Comparison of ENCODE assay signal across 8 cellular contexts in the genomic region with DNA sequence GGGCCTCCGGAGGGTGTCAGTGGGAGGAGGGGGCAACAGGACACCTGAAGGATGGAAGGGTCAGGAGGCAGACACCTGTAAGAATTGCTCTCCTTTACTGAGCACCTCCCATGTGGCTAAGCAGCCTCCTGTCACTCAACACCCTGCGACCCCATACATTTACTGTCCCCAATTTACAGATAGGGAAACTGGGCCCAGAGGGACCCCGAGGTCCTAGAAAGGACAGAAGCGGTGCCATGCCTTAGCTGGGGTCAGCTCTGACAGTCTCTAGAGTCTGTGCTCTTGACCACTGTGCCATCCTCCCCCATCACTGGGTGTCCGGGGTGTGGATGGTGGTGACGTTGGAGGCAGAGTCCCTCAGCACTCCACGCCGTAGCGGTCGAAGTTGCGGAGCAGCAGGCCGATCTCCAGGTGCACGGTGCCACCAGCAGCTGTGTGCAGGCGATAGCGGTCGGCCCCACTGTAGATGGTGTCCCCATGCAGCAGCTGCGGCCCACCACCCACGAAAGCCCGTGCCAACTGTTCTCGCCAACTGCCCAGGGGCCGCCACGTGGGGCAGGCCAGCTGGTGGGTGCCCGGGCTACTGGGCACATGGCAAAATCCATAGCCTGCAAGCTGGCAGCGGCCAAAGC. TPM values are rescaled to one million over a fixed set of nuclear protein-coding genes. Genes with fewer than 3 reads are reported as not detected.
A peak's percentile ranks its signal among the peaks of the same experiment; 100 is the strongest.
DNase-seq lines count a peak whose midpoint lies in the region; ATAC-seq and TF ChIP-seq lines count a peak whose summit lies in the region.

No MANE protein-coding gene starts in this region.

- no peak overlapping the region for H3K4me3 ChIP-seq in aorta (ENCODE audit: low read length in 2 of 2)

- H3K4me3 Mint-ChIP-seq in brain (peak overlapping the region; percentile 80 to 90 (median 85)), mesothelial cell of epicardium (peak overlapping the region; percentile 81)

- H3K4me1 Mint-ChIP-seq in brain: peaks cover 38% of the 10 kb centered on the region
- H3K4me1 Mint-ChIP-seq in mesothelial cell of epicardium: peaks cover 24% of the 10 kb centered on the region

- ATAC-seq in Right ventricle myocardium superior (ENCODE audit: poor library complexity) (no peak), left cardiac atrium (no peak), aorta (ENCODE audit: low FRiP score) (no peak), HG03045 (IDR thresholded peaks at IDR 0.05; ENCODE audit: unreplicated experiment) (no peak)

- H3K27me3 ChIP-seq in aorta (ENCODE audit: control insufficient read depth in 1 of 2, insufficient read depth in 2 of 2, low read length in 1 of 2): no peaks in the 10 kb centered on the region

- peaks cover 46% of the 10 kb centered on the region for H3K27me3 Mint-ChIP-seq in brain
- H3K27me3 Mint-ChIP-seq in mesothelial cell of epicardium (ENCODE audit: low read depth): peaks cover 35% of the 10 kb centered on the region

- TF ChIP-seq CTCF in brain (conservative IDR thresholded peaks at IDR 0.05) (no peak), mesothelial cell of epicardium (IDR thresholded peaks at IDR 0.05; ENCODE audit: unreplicated experiment) (peak; percentile 43)

- no peaks in the 10 kb centered on the region for H3K4me1 ChIP-seq in aorta (ENCODE audit: control insufficient read depth in 1 of 2, insufficient read depth in 2 of 2, low read length in 2 of 2)

- H3K9me3 Mint-ChIP-seq in brain (peaks cover 0 to 2% (median 0%) of the 10 kb centered on the region in 5 experiments), mesothelial cell of epicardium (no peaks in the 10 kb centered on the region)

- H3K27ac Mint-ChIP-seq in brain (peak overlapping the region in 3 of 5 experiments; percentile 63 to 93 (median 93)), mesothelial cell of epicardium (peak overlapping the region; percentile 86)

- DNase-seq in Right ventricle myocardium superior (peak; percentile 55), left cardiac atrium (no peak), mesothelial cell of epicardium (ENCODE audit: low spot score in 2 of 2, unreplicated experiment in 2 of 2) (no peak), aorta (peak; percentile 60 to 83), NAMALWA (ENCODE audit: low spot score) (no peak), H4 (ENCODE audit: low spot score) (no peak)

- H3K36me3 Mint-ChIP-seq in brain (no peaks in the 10 kb centered on the region), mesothelial cell of epicardium (no peaks in the 10 kb centered on the region)

- intact Hi-C loops in Right ventricle myocardium superior (cut with DNase I) (loop anchor here (5.0 kb wide), 1 partner anchor 42 kb away; the partner anchor contains the start of gene CCDC97), left cardiac atrium (cut with DNase I) (loop anchor here in 1 of 2 donors (5.0 kb wide), 1 partner anchor 42 kb away; the partner anchor contains the start of gene CCDC97), aorta (cut with DNase I) (loop anchor here in 1 of 2 donors (5.0 kb wide), 2 partner anchors 42 to 73 kb away; partner anchors contain the start of genes B3GNT8 and CCDC97)

- no peaks in the 10 kb centered on the region for H3K36me3 ChIP-seq in aorta (ENCODE audit: control insufficient read depth in 1 of 2, insufficient read depth in 2 of 2, low read length in 1 of 2)

- H3K27ac ChIP-seq in aorta (ENCODE audit: low read depth in 1 of 2, low read length in 2 of 2): no peak overlapping the region

- no peaks in the 10 kb centered on the region for H3K9me3 ChIP-seq in aorta (ENCODE audit: control insufficient read depth, low read length)

- whole genome bisulfite sequencing in aorta, 2 donors: 90 to 91% methylated on average over 24 of the region's 24 CpGs

RNA-seq across cellular contexts. Expression of gene TGFB1, which starts 0.7 kb away (rescaled TPM):
- total RNA-seq in Right ventricle myocardium superior (13.1 TPM), left cardiac atrium (10 to 100 TPM; 29.3 to 31.5 TPM), mesothelial cell of epicardium (24.9 to 26.5 TPM (median 25.2 TPM) in 3 replicates), aorta (10 to 100 TPM; 81.6 to 97.5 TPM)
- polyA plus RNA-seq in brain (ENCODE audit: insufficient read depth, low read depth, low replicate concordance) (11.2 TPM), aorta (10 to 100 TPM; 25.4 to 56.6 TPM)
- total RNA-seq in H4 (2014; rRNA removed; shearing (Covaris generic)): 12.5 and 15.4 TPM in 2 replicates

RNA-seq across cellular contexts. Expression of gene B9D2, which starts 9.5 kb away (rescaled TPM):
- total RNA-seq in Right ventricle myocardium superior (2.6 TPM), left cardiac atrium (1 to 10 TPM; 3.5 to 4.1 TPM), mesothelial cell of epicardium (4.8 to 5.6 TPM (median 5.5 TPM) in 3 replicates), aorta (1 to 10 TPM; 4.1 to 5.6 TPM)
- polyA plus RNA-seq in brain (ENCODE audit: insufficient read depth, low read depth, low replicate concordance) (11.8 TPM), aorta (10 to 100 TPM in 1 of 2 donors, 1 to 10 TPM in 1; 1.6 to 13.5 TPM)
- total RNA-seq in H4 (2014; rRNA removed; shearing (Covaris generic)): 7.5 and 9.3 TPM in 2 replicates

RNA-seq across cellular contexts. Expression of gene TMEM91, which starts 21.9 kb away (rescaled TPM):
- total RNA-seq in Right ventricle myocardium superior (3.5 TPM), left cardiac atrium (1 to 10 TPM; 6.3 to 6.8 TPM), mesothelial cell of epicardium (16.2 to 19.7 TPM (median 18.3 TPM) in 3 replicates), aorta (10 to 100 TPM in 1 of 2 donors, 1 to 10 TPM in 1; 9.5 to 28.2 TPM)
- polyA plus RNA-seq in brain (ENCODE audit: insufficient read depth, low read depth, low replicate concordance) (8.6 TPM), aorta (10 to 100 TPM in 1 of 2 donors, 1 to 10 TPM in 1; 8.9 to 55.8 TPM)
- total RNA-seq in H4 (2014; rRNA removed; shearing (Covaris generic)): 0.08 and 0.97 TPM in 2 replicates

RNA-seq across cellular contexts. Expression of gene EXOSC5, which starts 42.7 kb away (rescaled TPM):
- total RNA-seq in Right ventricle myocardium superior: 17.4 TPM
- total RNA-seq in left cardiac atrium: 10 to 100 TPM in 1 of 2 donors, 1 to 10 TPM in 1; 8.1 to 13.4 TPM
- polyA plus RNA-seq in brain (ENCODE audit: insufficient read depth, low read depth, low replicate concordance): 46.6 TPM
- 12.2 to 17.0 TPM (median 12.5 TPM) in 3 replicates for total RNA-seq in mesothelial cell of epicardium
- 1 to 10 TPM; 5.5 to 8.7 TPM for total RNA-seq in aorta
- polyA plus RNA-seq in aorta: 10 to 100 TPM in 1 of 2 donors, 1 to 10 TPM in 1; 9.9 to 15.4 TPM
- total RNA-seq in H4 (2014; rRNA removed; shearing (Covaris generic)): 28.5 and 28.9 TPM in 2 replicates

RNA-seq across cellular contexts. Expression of gene BCKDHA, which starts 43.2 kb away (rescaled TPM):
- 50.4 TPM for total RNA-seq in Right ventricle myocardium superior
- total RNA-seq in left cardiac atrium: 10 to 100 TPM; 24.0 to 31.4 TPM
- polyA plus RNA-seq in brain (ENCODE audit: insufficient read depth, low read depth, low replicate concordance): 53.0 TPM
- 22.6 to 27.2 TPM (median 22.8 TPM) in 3 replicates for total RNA-seq in mesothelial cell of epicardium
- total RNA-seq in aorta: 10 to 100 TPM; 11.6 to 15.2 TPM
- 10 to 100 TPM; 11.1 to 50.6 TPM for polyA plus RNA-seq in aorta
- 32.6 and 47.7 TPM in 2 replicates for total RNA-seq in H4 (2014; rRNA removed; shearing (Covaris generic))

Comparison
In these comparisons a context has a peak if more than half of its experiments do, and no peak if none do; other contexts are left out.
1. DNase-seq: peak in Right ventricle myocardium superior (single experiment) and aorta (2 of 2); none in left cardiac atrium (single experiment), mesothelial cell of epicardium (0 of 2), NAMALWA (single experiment) and H4 (single experiment).